In the genomic region with DNA sequence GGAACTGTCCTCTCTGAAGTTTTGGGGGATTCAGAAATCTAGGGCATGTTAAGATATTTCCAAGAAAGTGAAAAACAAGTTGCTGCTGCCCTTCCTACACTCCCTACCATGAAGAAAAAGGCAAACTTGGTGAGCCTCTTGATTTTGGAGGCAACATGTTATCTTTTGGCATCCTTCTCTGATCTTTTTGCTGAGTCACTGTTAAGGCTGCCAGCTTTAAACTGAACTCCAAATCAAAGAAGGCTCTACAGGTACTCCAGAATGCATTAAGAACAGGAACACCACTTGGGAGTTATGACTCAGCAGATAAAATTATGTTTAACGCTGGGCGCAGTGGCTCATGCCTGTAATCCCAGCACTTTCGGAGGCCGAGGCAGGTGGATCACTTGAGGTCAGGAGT, we compare ENCODE assay signal across 37 cellular contexts. TPM values are rescaled to one million over a fixed set of nuclear protein-coding genes. Genes with fewer than 3 reads are reported as not detected.
"Had no signal": no experiment of that assay in that cellular context is flagged by ENCODE, and none has a peak within 500 bp of the region (broad histone marks: within the 10 kb centered on the region; RNA-seq: fewer than 3 reads in every experiment).

No MANE protein-coding gene starts in this region.

- H3K27ac ChIP-seq: adrenal gland, body of pancreas, breast epithelium, PC-9, RWPE1, WERI-Rb-1 had no signal

- H3K4me3 ChIP-seq: adrenal gland, body of pancreas, breast epithelium, MG63, PC-9 had no signal

- ATAC-seq: activated CD8-positive, alpha-beta T cell treated with anti-CD3 and anti-CD28 coated beads for 36 hours; body of pancreas; Right ventricle myocardium inferior; SK-N-SH treated with all-trans-retinoic acid at 6 μM for 48 hours; T-cell had no signal

- DNase-seq: activated CD4-positive, alpha-beta T cell treated with anti-CD3 and anti-CD28 coated beads for 1 hour; activated CD4-positive, alpha-beta T cell treated with anti-CD3 and anti-CD28 coated beads for 48 hours; activated CD4-positive, CD25-positive, alpha-beta regulatory T cell; activated CD8-positive, alpha-beta T cell treated with anti-CD3 and anti-CD28 coated beads for 36 hours; activated gamma-delta T cell; activated naive CD4-positive, alpha-beta T cell treated with Interleukin-2 at 50 U/mL for 16 hours; activated naive CD8-positive, alpha-beta T cell treated with anti-CD3 and anti-CD28 coated beads, Interleukin-2, amount 10 ng/mL, durations not matched to agents 7 days and 5 days; activated T-cell treated with anti-CD3 and anti-CD28 coated beads, Interleukin-2, amount 50 U/mL, for 24 hours; adrenal gland; body of pancreas; Kasumi-1; MG63; NCI-H1048; NCI-H1105 treated with DMSO at 0.1 percent for 48 hours; NCI-H1436; NCI-H1694 treated with DMSO at 0.1 percent for 48 hours; NCI-H2029; NCI-H345; NCI-H524 treated with DMSO at 0.1 percent for 48 hours; NK-92 treated with Interleukin-12 subunit alpha and Interleukin-12 subunit beta, amount 100 ng/mL, for 24 hours; PC-9; SIG-M5; T-cell; T-helper 2 cell; T-helper 9 cell; WERI-Rb-1 had no signal

- H3K4me1 ChIP-seq: adrenal gland, body of pancreas, breast epithelium had no signal

- H3K36me3 ChIP-seq: adrenal gland, breast epithelium, MG63, WERI-Rb-1 had no signal

- H3K27me3 ChIP-seq: adrenal gland, body of pancreas, breast epithelium, MG63 had no signal

- H2AFZ ChIP-seq: PC-9 had no signal

- FAIRE-seq: astrocyte, RCC 7860 had no signal

RNA-seq across cellular contexts. Expression of gene PCDHB15, which starts 24.0 kb away (rescaled TPM):
- total RNA-seq: activated CD8-positive, alpha-beta memory T cell treated with anti-CD3 and anti-CD28 coated beads for 36 hours; activated CD8-positive, alpha-beta T cell treated with anti-CD3 and anti-CD28 coated beads for 36 hours; activated T-helper 2 cell treated with anti-CD3 and anti-CD28 coated beads, Interferon-gamma antibody, Interleukin-2, Interleukin-4, amounts not matched to agents 10 μg/mL and 5 μg/mL and 100 μg/mL, durations not matched to agents 14 hours and 24 hours and 36 hours; OCI-LY7; PC-9 had no signal

RNA-seq across cellular contexts. Expression of gene SLC25A2, which starts 34.7 kb away (rescaled TPM):
- total RNA-seq: body of pancreas, cardiac septum, NCI-H460, Right ventricle myocardium inferior had no signal

RNA-seq across cellular contexts. Expression of gene PCDHB14, which starts 46.1 kb away (rescaled TPM):
- total RNA-seq: activated CD8-positive, alpha-beta memory T cell treated with anti-CD3 and anti-CD28 coated beads for 36 hours; activated CD8-positive, alpha-beta T cell treated with anti-CD3 and anti-CD28 coated beads for 36 hours; activated T-helper 2 cell treated with anti-CD3 and anti-CD28 coated beads, Interferon-gamma antibody, Interleukin-2, Interleukin-4, amounts not matched to agents 10 μg/mL and 5 μg/mL and 100 μg/mL, durations not matched to agents 14 hours and 24 hours and 36 hours had no signal

RNA-seq across cellular contexts. Expression of gene PCDHB13, which starts 55.5 kb away (rescaled TPM):
- total RNA-seq: activated CD8-positive, alpha-beta memory T cell treated with anti-CD3 and anti-CD28 coated beads for 36 hours; activated CD8-positive, alpha-beta T cell treated with anti-CD3 and anti-CD28 coated beads for 36 hours; activated naive CD8-positive, alpha-beta T cell treated with anti-CD3 and anti-CD28 coated beads, Interleukin-2, amount 10 ng/mL, durations not matched to agents 7 days and 5 days; PC-9 had no signal
